ENCODE assay signal across 13 cellular contexts in genomic region chr3:63927623-63928280, GRCh38. TPM values are rescaled to one million over a fixed set of nuclear protein-coding genes. Genes with fewer than 3 reads are reported as not detected.
DNase-seq lines count a peak whose midpoint lies in the region; ATAC-seq and TF ChIP-seq lines count a peak whose summit lies in the region.
"Had no signal": no experiment of that assay in that cellular context is flagged by ENCODE, and none has a peak within 500 bp of the region (broad histone marks: within the 10 kb centered on the region; RNA-seq: fewer than 3 reads in every experiment).

No MANE protein-coding gene starts in this region.

- no peak overlapping the region for H3K4me3 Mint-ChIP-seq in activated naive CD8-positive, alpha-beta T cell treated with anti-CD3 and anti-CD28 coated beads, Interleukin-2, amount 50 U/mL, for 24 hours
- H3K4me3 Mint-ChIP-seq in activated naive CD8-positive, alpha-beta T cell treated with anti-CD3 and anti-CD28 coated beads for 36 hours: no peak overlapping the region
- H3K4me3 Mint-ChIP-seq in T-helper 17 cell (no peak overlapping the region), MCF 10A (ENCODE audit: unreplicated experiment) (no peak overlapping the region)

- H3K27me3 Mint-ChIP-seq in activated naive CD8-positive, alpha-beta T cell treated with anti-CD3 and anti-CD28 coated beads, Interleukin-2, amount 50 U/mL, for 24 hours: no peaks in the 10 kb centered on the region
- H3K27me3 Mint-ChIP-seq in activated naive CD8-positive, alpha-beta T cell treated with anti-CD3 and anti-CD28 coated beads for 36 hours: no peaks in the 10 kb centered on the region
- H3K27me3 Mint-ChIP-seq in T-helper 17 cell (no peaks in the 10 kb centered on the region), MCF 10A (ENCODE audit: insufficient read depth, unreplicated experiment) (no peaks in the 10 kb centered on the region)

- peaks cover 22% of the 10 kb centered on the region for H3K4me1 ChIP-seq in upper lobe of right lung

- H3K27ac ChIP-seq in upper lobe of right lung: peak overlapping the region; percentile 8
- H3K27ac ChIP-seq: epithelial cell of prostate, upper lobe of left lung had no signal

- H3K27me3 ChIP-seq in upper lobe of right lung: no peaks in the 10 kb centered on the region
- H3K27me3 ChIP-seq: upper lobe of left lung had no signal

- peaks cover 57% of the 10 kb centered on the region for H3K36me3 Mint-ChIP-seq in activated naive CD8-positive, alpha-beta T cell treated with anti-CD3 and anti-CD28 coated beads, Interleukin-2, amount 50 U/mL, for 24 hours (ENCODE audit: low read depth)
- peaks cover 48% of the 10 kb centered on the region for H3K36me3 Mint-ChIP-seq in activated naive CD8-positive, alpha-beta T cell treated with anti-CD3 and anti-CD28 coated beads for 36 hours
- peaks cover 19% of the 10 kb centered on the region for H3K36me3 Mint-ChIP-seq in T-helper 17 cell (ENCODE audit: low read depth)
- peaks cover 51% of the 10 kb centered on the region for H3K36me3 Mint-ChIP-seq in MCF 10A (ENCODE audit: insufficient read depth, unreplicated experiment)

- H3K4me1 Mint-ChIP-seq in activated naive CD8-positive, alpha-beta T cell treated with anti-CD3 and anti-CD28 coated beads, Interleukin-2, amount 50 U/mL, for 24 hours: peaks cover 51% of the 10 kb centered on the region
- peaks cover 34% of the 10 kb centered on the region for H3K4me1 Mint-ChIP-seq in activated naive CD8-positive, alpha-beta T cell treated with anti-CD3 and anti-CD28 coated beads for 36 hours
- H3K4me1 Mint-ChIP-seq in T-helper 17 cell: peaks cover 49% of the 10 kb centered on the region
- H3K4me1 Mint-ChIP-seq in MCF 10A (ENCODE audit: insufficient read depth, unreplicated experiment): no peaks in the 10 kb centered on the region

- POLR2A ChIA-PET in MCF 10A (lab: Yijun Ruan, JAX): interaction anchor here (0.8 to 0.9 kb wide), 2 partner anchors 12 to 49 kb away, joined by 3 to 5 read pairs; no protein-coding TSS in a partner anchor

- ATAC-seq in activated naive CD8-positive, alpha-beta T cell treated with anti-CD3 and anti-CD28 coated beads, Interleukin-2, amount 50 U/mL, for 24 hours: no peak
- ATAC-seq in HG03066 (IDR thresholded peaks at IDR 0.05; ENCODE audit: low read depth, unreplicated experiment): peak; percentile 87
- ATAC-seq in T-helper 17 cell: peak; percentile 50
- ATAC-seq in upper lobe of right lung: no peak
- ATAC-seq in HG03097 (IDR thresholded peaks at IDR 0.05; ENCODE audit: low FRiP score, unreplicated experiment): no peak
- ATAC-seq: left ventricle myocardium superior had no signal

- H3K27ac Mint-ChIP-seq in activated naive CD8-positive, alpha-beta T cell treated with anti-CD3 and anti-CD28 coated beads, Interleukin-2, amount 50 U/mL, for 24 hours: peak overlapping the region; percentile 1
- no peak overlapping the region for H3K27ac Mint-ChIP-seq in activated naive CD8-positive, alpha-beta T cell treated with anti-CD3 and anti-CD28 coated beads for 36 hours
- H3K27ac Mint-ChIP-seq in T-helper 17 cell: peak overlapping the region; percentile 4
- H3K27ac Mint-ChIP-seq in MCF 10A (ENCODE audit: low read depth, unreplicated experiment): no peak overlapping the region

- no peaks in the 10 kb centered on the region for H3K36me3 ChIP-seq in upper lobe of right lung

- H3K9me3 Mint-ChIP-seq in activated naive CD8-positive, alpha-beta T cell treated with anti-CD3 and anti-CD28 coated beads, Interleukin-2, amount 50 U/mL, for 24 hours: no peaks in the 10 kb centered on the region
- H3K9me3 Mint-ChIP-seq in activated naive CD8-positive, alpha-beta T cell treated with anti-CD3 and anti-CD28 coated beads for 36 hours: no peaks in the 10 kb centered on the region
- H3K9me3 Mint-ChIP-seq in MCF 10A (ENCODE audit: unreplicated experiment): no peaks in the 10 kb centered on the region

- H3K9me3 ChIP-seq in T-helper 17 cell (ENCODE audit: control insufficient read depth, low read length, poor library complexity, severe bottlenecking): no peaks in the 10 kb centered on the region
- no peaks in the 10 kb centered on the region for H3K9me3 ChIP-seq in upper lobe of right lung
- H3K9me3 ChIP-seq: upper lobe of left lung had no signal

- no peak for DNase-seq in activated naive CD8-positive, alpha-beta T cell treated with anti-CD3 and anti-CD28 coated beads, Interleukin-2, amount 50 U/mL, for 24 hours
- DNase-seq in activated naive CD8-positive, alpha-beta T cell treated with anti-CD3 and anti-CD28 coated beads for 36 hours: no peak
- no peak for DNase-seq in T-helper 17 cell
- DNase-seq in upper lobe of right lung: no peak
- no peak for DNase-seq in MCF 10A (ENCODE audit: unreplicated experiment)
- DNase-seq in kidney glomerular epithelial cell (lab: John Stamatoyannopoulos, UW): no peak
- DNase-seq: left ventricle myocardium superior; stimulated activated CD4-positive, alpha-beta T cell treated with anti-CD3 and anti-CD28 coated beads, Interleukin-12 subunit alpha, Interleukin-12 subunit beta, amount 100 ng/mL, for 4 hours; SW 1271; upper lobe of left lung had no signal

- no peak for TF ChIP-seq CTCF in upper lobe of right lung (IDR thresholded peaks at IDR 0.05)
- no peak for TF ChIP-seq CTCF in MCF 10A (IDR thresholded peaks at IDR 0.05; ENCODE audit: unreplicated experiment)

- no peak overlapping the region for H3K4me3 ChIP-seq in upper lobe of right lung
- H3K4me3 ChIP-seq: upper lobe of left lung had no signal

- intact Hi-C loops in upper lobe of right lung (cut with DNase I): no loop called here
- intact Hi-C loops in MCF 10A (cut with micrococcal nuclease): no loop called here

- CTCF ChIA-PET in MCF 10A (lab: Yijun Ruan, JAX): interaction anchor here (0.7 to 1.3 kb wide), 6 partner anchors 8 to 284 kb away, joined by 3 to 7 read pairs (median 3); no protein-coding TSS in a partner anchor

- BruUV-seq in MCF 10A (replicated peaks; lab: Mats Ljungman, UMichigan): no TSS peak

RNA-seq across cellular contexts. Expression of gene SCAANT1, which starts 15.6 kb away (rescaled TPM):
- not detected for total RNA-seq in activated naive CD8-positive, alpha-beta T cell treated with anti-CD3 and anti-CD28 coated beads for 36 hours
- total RNA-seq in T-helper 17 cell (1 to 10 TPM in 1 of 2 donors, not detected in 1; 1.7 TPM), upper lobe of right lung (not detected), MCF 10A (2022) (not detected in 2 replicates)
- total RNA-seq: left ventricle myocardium superior, upper lobe of left lung had no signal

Comparison
In these comparisons a context has a peak if more than half of its experiments do, and no peak if none do; other contexts are left out.
1. H3K27ac Mint-ChIP-seq: peak in activated naive CD8-positive, alpha-beta T cell treated with anti-CD3 and anti-CD28 coated beads, Interleukin-2, amount 50 U/mL, for 24 hours (single experiment) and T-helper 17 cell (single experiment); none in activated naive CD8-positive, alpha-beta T cell treated with anti-CD3 and anti-CD28 coated beads for 36 hours (single experiment) and MCF 10A (single experiment).
2. ATAC-seq: peak in HG03066 (single experiment) and T-helper 17 cell (single experiment); none in activated naive CD8-positive, alpha-beta T cell treated with anti-CD3 and anti-CD28 coated beads, Interleukin-2, amount 50 U/mL, for 24 hours (single experiment), upper lobe of right lung (single experiment) and HG03097 (single experiment).